Comparison of ENCODE assay signal across 19 cellular contexts in genomic region chr7:38296059-38296857, GRCh38.
DNase-seq lines count a peak whose midpoint lies in the region; ATAC-seq lines count a peak whose summit lies in the region.
"Had no signal": no experiment of that assay in that cellular context is flagged by ENCODE, and none has a peak within 500 bp of the region (broad histone marks: within the 10 kb centered on the region; RNA-seq: fewer than 3 reads in every experiment).

No MANE protein-coding gene starts in this region.

- DNase-seq in stimulated activated naive B cell treated with anti-CD40 and anti-IgM and Interleukin-4, amounts not matched to agents 10 μg/mL and 1 μg/mL and 100 μg/mL, for 72 hours = no peak
- DNase-seq in AG08396 (ENCODE audit: low spot score) (no peak), T-helper 17 cell (no peak)
- DNase-seq in stimulated activated CD4-positive, alpha-beta T cell treated with anti-CD3 and anti-CD28 coated beads, Interleukin-4, amount 100 ng/mL, for 4 hours = no peak
- DNase-seq in activated effector memory CD4-positive, alpha-beta T cell treated with anti-CD3 and anti-CD28 coated beads, Interleukin-2, amount 50 U/mL, for 16 hours = no peak
- DNase-seq: activated B cell treated with CpG ODN at 0.5 μM for 24 hours; activated CD8-positive, alpha-beta memory T cell treated with anti-CD3 and anti-CD28 coated beads, Interleukin-2, amount 50 U/mL, for 4 hours; activated naive CD4-positive, alpha-beta T cell treated with anti-CD3 and anti-CD28 coated beads, Interleukin-2, amount 50 U/mL, for 16 hours; CD4-positive, alpha-beta T cell; effector CD8-positive, alpha-beta T cell; H7; NCI-H1092 treated with DMSO at 0.1 percent for 48 hours; NCI-H345; PC-3; stimulated activated naive CD8-positive, alpha-beta T cell treated with anti-CD3 and anti-CD28 coated beads, Interleukin-15, amount 100 ng/mL, for 72 hours had no signal

- H3K4me1 Mint-ChIP-seq in stimulated activated naive B cell treated with anti-CD40 and anti-IgM and Interleukin-4, amounts not matched to agents 10 μg/mL and 1 μg/mL and 100 μg/mL, for 72 hours = peaks cover 9 to 15% of the 10 kb centered on the region in 2 donors
- H3K4me1 Mint-ChIP-seq in T-helper 17 cell = no peaks in the 10 kb centered on the region
- H3K4me1 Mint-ChIP-seq: stimulated activated naive CD8-positive, alpha-beta T cell treated with anti-CD3 and anti-CD28 coated beads, Interleukin-15, amount 100 ng/mL, for 72 hours had no signal

- ATAC-seq in GM19372 (IDR thresholded peaks at IDR 0.05; ENCODE audit: low read depth, unreplicated experiment) = peak; percentile 71
- peak; percentile 79 for ATAC-seq in GM21786 (IDR thresholded peaks at IDR 0.05; ENCODE audit: unreplicated experiment)
- ATAC-seq in HG03342 (IDR thresholded peaks at IDR 0.05; ENCODE audit: unreplicated experiment) = peak; percentile 66
- ATAC-seq in stimulated activated naive B cell treated with anti-CD40 and anti-IgM and Interleukin-4, amounts not matched to agents 10 μg/mL and 1 μg/mL and 100 μg/mL, for 72 hours (replicated peaks) = peak; percentile 81 to 82
- ATAC-seq in T-helper 17 cell = no peak
- ATAC-seq: PC-3; stimulated activated naive CD8-positive, alpha-beta T cell treated with anti-CD3 and anti-CD28 coated beads, Interleukin-15, amount 100 ng/mL, for 72 hours had no signal

- peak overlapping the region; percentile 68 for H3K27ac Mint-ChIP-seq in stimulated activated naive B cell treated with anti-CD40 and anti-IgM and Interleukin-4, amounts not matched to agents 10 μg/mL and 1 μg/mL and 100 μg/mL, for 72 hours
- H3K27ac Mint-ChIP-seq in T-helper 17 cell = no peak overlapping the region
- H3K27ac Mint-ChIP-seq: activated B cell treated with CpG ODN at 0.5 μM for 24 hours; CD4-positive, alpha-beta T cell; stimulated activated naive CD8-positive, alpha-beta T cell treated with anti-CD3 and anti-CD28 coated beads, Interleukin-15, amount 100 ng/mL, for 72 hours had no signal

- H3K9me3 ChIP-seq in T-helper 17 cell (ENCODE audit: control insufficient read depth, low read length, poor library complexity, severe bottlenecking) = no peaks in the 10 kb centered on the region
- H3K9me3 ChIP-seq: neutrophil had no signal

- no peaks in the 10 kb centered on the region for H3K27me3 Mint-ChIP-seq in stimulated activated naive B cell treated with anti-CD40 and anti-IgM and Interleukin-4, amounts not matched to agents 10 μg/mL and 1 μg/mL and 100 μg/mL, for 72 hours
- no peaks in the 10 kb centered on the region for H3K27me3 Mint-ChIP-seq in T-helper 17 cell
- H3K27me3 Mint-ChIP-seq: CD4-positive, alpha-beta T cell; stimulated activated naive CD8-positive, alpha-beta T cell treated with anti-CD3 and anti-CD28 coated beads, Interleukin-15, amount 100 ng/mL, for 72 hours had no signal

- H3K4me3 Mint-ChIP-seq in stimulated activated naive B cell treated with anti-CD40 and anti-IgM and Interleukin-4, amounts not matched to agents 10 μg/mL and 1 μg/mL and 100 μg/mL, for 72 hours = no peak overlapping the region
- no peak overlapping the region for H3K4me3 Mint-ChIP-seq in T-helper 17 cell
- H3K4me3 Mint-ChIP-seq: activated B cell treated with CpG ODN at 0.5 μM for 24 hours; CD4-positive, alpha-beta T cell; stimulated activated naive CD8-positive, alpha-beta T cell treated with anti-CD3 and anti-CD28 coated beads, Interleukin-15, amount 100 ng/mL, for 72 hours had no signal

- no peaks in the 10 kb centered on the region for H3K36me3 Mint-ChIP-seq in stimulated activated naive B cell treated with anti-CD40 and anti-IgM and Interleukin-4, amounts not matched to agents 10 μg/mL and 1 μg/mL and 100 μg/mL, for 72 hours
- H3K36me3 Mint-ChIP-seq in T-helper 17 cell (ENCODE audit: low read depth) = no peaks in the 10 kb centered on the region

- H3K9me3 Mint-ChIP-seq in stimulated activated naive B cell treated with anti-CD40 and anti-IgM and Interleukin-4, amounts not matched to agents 10 μg/mL and 1 μg/mL and 100 μg/mL, for 72 hours = no peaks in the 10 kb centered on the region
- H3K9me3 Mint-ChIP-seq: activated B cell treated with CpG ODN at 0.5 μM for 24 hours; CD4-positive, alpha-beta T cell; stimulated activated naive CD8-positive, alpha-beta T cell treated with anti-CD3 and anti-CD28 coated beads, Interleukin-15, amount 100 ng/mL, for 72 hours had no signal
